23 cellular contexts compared by ENCODE assay signal in genomic region chr20:17010181-17010580, GRCh38.
A peak's percentile ranks its signal among the peaks of the same experiment; 100 is the strongest.
DNase-seq lines count a peak whose midpoint lies in the region; ATAC-seq and TF ChIP-seq lines count a peak whose summit lies in the region.
"Had no signal": no experiment of that assay in that cellular context is flagged by ENCODE, and none has a peak within 500 bp of the region (broad histone marks: within the 10 kb centered on the region; RNA-seq: fewer than 3 reads in every experiment).

No MANE protein-coding gene starts in this region.

- peaks cover 3% of the 10 kb centered on the region for H3F3A ChIP-seq in neural cell (ENCODE audit: insufficient read depth, low read length, poor library complexity, severe bottlenecking)

- TF ChIP-seq CTCF in neural cell (IDR thresholded peaks at IDR 0.05; ENCODE audit: poor library complexity, severe bottlenecking) = no peak

- no peak overlapping the region for H4K5ac ChIP-seq in mesendoderm (ENCODE audit: low read length)

- WGBS in mesendoderm (ENCODE audit: extremely low coverage, insufficient coverage, low lambda C conversion rate) = no CpG with 5 or more reads among the region's 1 CpG

- H3K9me3 ChIP-seq in neural cell (ENCODE audit: low read length) = no peaks in the 10 kb centered on the region
- H3K9me3 ChIP-seq: BE2C, BLaER1 had no signal

- no peak overlapping the region for H4K8ac ChIP-seq in mesendoderm (ENCODE audit: low read depth, low read length)

- peak overlapping the region; percentile 45 for H2BK15ac ChIP-seq in mesendoderm (replicated peaks; ENCODE audit: low read depth)

- H3K4me3 ChIP-seq in mesendoderm (ENCODE audit: low read length) (no peak overlapping the region), neural cell (ENCODE audit: low read length) (no peak overlapping the region)
- H3K4me3 ChIP-seq: BLaER1 had no signal

- no peak overlapping the region for H2AFZ ChIP-seq in neural cell (ENCODE audit: low read depth, low read length)

- H3K79me1 ChIP-seq in mesendoderm (ENCODE audit: low read length) = no peaks in the 10 kb centered on the region

- H2BK5ac ChIP-seq in mesendoderm (ENCODE audit: low read length) = no peak overlapping the region

- no peak overlapping the region for H2AK5ac ChIP-seq in mesendoderm (ENCODE audit: low read length)

- H3K36me3 ChIP-seq in mesendoderm (ENCODE audit: control insufficient read depth, insufficient read depth, low read length) (no peaks in the 10 kb centered on the region), neural cell (ENCODE audit: insufficient read depth, low read length) (no peaks in the 10 kb centered on the region)
- H3K36me3 ChIP-seq: BE2C, BLaER1 had no signal

- H3K4me1 ChIP-seq in mesendoderm (ENCODE audit: control insufficient read depth, low read depth, low read length) = peaks cover 4% of the 10 kb centered on the region
- H3K4me1 ChIP-seq: BE2C, BLaER1 had no signal

- no peak overlapping the region for H2BK120ac ChIP-seq in mesendoderm (ENCODE audit: low read depth, low read length)

- H3K9ac ChIP-seq in mesendoderm (ENCODE audit: low read length) (no peak overlapping the region), neural cell (ENCODE audit: low read length) (no peak overlapping the region)
- H3K9ac ChIP-seq: BLaER1 had no signal

- DNase-seq in ELF-1 (ENCODE audit: low read depth, low spot score) = peak; percentile 11
- peak; percentile 25 for DNase-seq in HT1080 (ENCODE audit: low read depth)
- peak; percentile 90 for DNase-seq in mesendoderm
- DNase-seq in SKM-1 treated with dmso at 0.1 percent for 144 hours (lab: John Stamatoyannopoulos, UW; ENCODE audit: unreplicated experiment) = no peak
- DNase-seq: 8988T; ACHN; BE2C; C1 segment of cervical spinal cord; CD4-positive, alpha-beta memory T cell; CD4-positive, CD25-positive, alpha-beta regulatory T cell; CD8-positive, alpha-beta memory T cell; COR-L47; DMS 273 treated with DMSO at 0.1 percent for 48 hours; DMS153; DMS53; DMS79; DND-41; EL; GF-D8 had no signal

- ATAC-seq in HG03139 (IDR thresholded peaks at IDR 0.05; ENCODE audit: unreplicated experiment) = no peak
- ATAC-seq in HG03039 (IDR thresholded peaks at IDR 0.05; ENCODE audit: unreplicated experiment) = no peak

- H3K9me2 ChIP-seq in neural cell (ENCODE audit: insufficient read depth, low read length) = no peaks in the 10 kb centered on the region

- H3K27ac ChIP-seq in mesendoderm (ENCODE audit: low read depth, low read length) (peak overlapping the region; percentile 59), neural cell (ENCODE audit: low read length) (peak overlapping the region; percentile 65)
- H3K27ac ChIP-seq: BLaER1 had no signal

- H4K20me1 ChIP-seq in neural cell (ENCODE audit: insufficient read depth) = no peaks in the 10 kb centered on the region
- H4K20me1 ChIP-seq: BLaER1 had no signal

- H3K4me2 ChIP-seq in mesendoderm (ENCODE audit: low read length) = no peak overlapping the region
- no peak overlapping the region for H3K4me2 ChIP-seq in neural cell (ENCODE audit: low read length)
- H3K4me2 ChIP-seq: BLaER1 had no signal

- no peak for TF ChIP-seq EP300 in neural cell (conservative IDR thresholded peaks at IDR 0.05; ENCODE audit: poor library complexity, severe bottlenecking)

- no peak overlapping the region for H3K18ac ChIP-seq in mesendoderm (ENCODE audit: low read length)

- H3K23ac ChIP-seq in mesendoderm (ENCODE audit: low read length) = no peak overlapping the region

- H3K79me2 ChIP-seq in mesendoderm (ENCODE audit: control insufficient read depth, insufficient read depth, low read length) (no peaks in the 10 kb centered on the region), neural cell (replicated peaks; ENCODE audit: insufficient read depth, low read length) (no peaks in the 10 kb centered on the region)

- no peak overlapping the region for H3K4ac ChIP-seq in mesendoderm (ENCODE audit: low read depth, low read length)

- H3K27me3 ChIP-seq in mesendoderm (ENCODE audit: insufficient read depth, low read length, poor library complexity) (no peaks in the 10 kb centered on the region), neural cell (ENCODE audit: insufficient read depth, low read depth, low read length) (no peaks in the 10 kb centered on the region)
- H3K27me3 ChIP-seq: BLaER1 had no signal

- H3K56ac ChIP-seq in mesendoderm (ENCODE audit: low read length) = no peak overlapping the region

- TF ChIP-seq RAD21 in neural cell (conservative IDR thresholded peaks at IDR 0.05) = no peak

TF ChIP-seq in neural cell, 6 proteins besides CTCF, POLR2A, EP300 and RAD21:
- no peak for TF ChIP-seq REST (IDR thresholded peaks at IDR 0.05; ENCODE audit: borderline replicate concordance)
- TF ChIP-seq TAF1 (IDR thresholded peaks at IDR 0.05; ENCODE audit: low read depth) = no peak
- no peak for TF ChIP-seq POLR2AphosphoS5 (IDR thresholded peaks at IDR 0.05)
- TF ChIP-seq EZH2 (IDR thresholded peaks at IDR 0.05; ENCODE audit: borderline replicate concordance, insufficient read depth, low read length, poor library complexity, severe bottlenecking) = no peak
- TF ChIP-seq MXI1 (conservative IDR thresholded peaks at IDR 0.05; ENCODE audit: poor library complexity, severe bottlenecking) = no peak
- TF ChIP-seq SMC3 (conservative IDR thresholded peaks at IDR 0.05; ENCODE audit: poor library complexity) = no peak
